ENCODE assay signal across 7 cellular contexts in the genomic region with DNA sequence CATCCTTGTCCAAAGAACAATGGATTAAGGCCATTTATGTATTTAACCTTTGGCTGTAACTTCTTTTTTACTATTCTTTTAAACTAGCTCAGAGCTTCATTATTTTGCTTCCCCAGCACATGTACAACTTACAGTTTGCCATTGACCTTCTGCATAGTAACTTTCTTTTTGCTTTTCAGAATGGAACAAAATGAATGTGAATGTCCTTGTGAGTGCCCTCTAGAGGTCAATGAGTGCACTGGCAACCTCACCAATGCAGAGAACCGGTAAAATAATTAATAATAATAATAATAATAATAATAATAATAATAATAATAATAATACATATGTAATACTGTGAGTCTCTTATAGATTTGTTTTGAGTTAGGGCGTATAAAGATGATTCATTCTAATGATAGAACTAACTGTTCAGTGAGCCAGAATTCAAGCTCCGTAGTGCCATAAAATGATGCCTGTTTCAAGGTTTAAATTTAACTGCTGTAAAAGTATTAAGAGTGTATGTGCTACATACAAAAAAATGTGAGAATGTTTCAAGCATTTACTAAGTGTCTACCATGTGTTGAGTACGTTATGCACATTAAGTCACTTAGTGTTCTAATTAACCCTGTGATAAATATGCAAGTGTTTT.
DNase-seq lines count a peak whose midpoint lies in the region; ATAC-seq and TF ChIP-seq lines count a peak whose summit lies in the region.

No MANE protein-coding gene starts in this region.

- ATAC-seq in HG03175 (IDR thresholded peaks at IDR 0.05; ENCODE audit: unreplicated experiment) (no peak), GM19397 (IDR thresholded peaks at IDR 0.05; ENCODE audit: unreplicated experiment) (no peak)

- peak; percentile 9 for DNase-seq in LHCN-M2 (ENCODE audit: low read depth)
- DNase-seq in cardiac fibroblast (ENCODE audit: low read depth in 2 of 2), result peak; percentile 51 to 56
- no peak for DNase-seq in central memory CD4-positive, alpha-beta T cell

- H3K4me2 ChIP-seq in neural cell (ENCODE audit: low read length), result no peak overlapping the region

- TF ChIP-seq CTCF in GM12873 (IDR thresholded peaks at IDR 0.05; ENCODE audit: insufficient read depth, low read depth, low read length, missing control alignments), result peak; percentile 61
- TF ChIP-seq CTCF in cardiac fibroblast (IDR thresholded peaks at IDR 0.05; ENCODE audit: low read depth, low read length), result peak; percentile 73
- TF ChIP-seq CTCF in neural cell (IDR thresholded peaks at IDR 0.05; ENCODE audit: poor library complexity, severe bottlenecking), result peak; percentile 57

- H3K9ac ChIP-seq in neural cell (ENCODE audit: low read length), result no peak overlapping the region

- H3K79me2 ChIP-seq in neural cell (replicated peaks; ENCODE audit: insufficient read depth, low read length), result no peaks in the 10 kb centered on the region

- TF ChIP-seq EP300 in neural cell (conservative IDR thresholded peaks at IDR 0.05; ENCODE audit: poor library complexity, severe bottlenecking), result no peak

- no peaks in the 10 kb centered on the region for H3K27me3 ChIP-seq in neural cell (ENCODE audit: insufficient read depth, low read depth, low read length)

- no peaks in the 10 kb centered on the region for H3K9me2 ChIP-seq in neural cell (ENCODE audit: insufficient read depth, low read length)

- peaks cover 7% of the 10 kb centered on the region for H3K36me3 ChIP-seq in neural cell (ENCODE audit: insufficient read depth, low read length)

- H3K27ac ChIP-seq in neural cell (ENCODE audit: low read length), result no peak overlapping the region

- no peaks in the 10 kb centered on the region for H3F3A ChIP-seq in neural cell (ENCODE audit: insufficient read depth, low read length, poor library complexity, severe bottlenecking)

- H3K9me3 ChIP-seq in neural cell (ENCODE audit: low read length), result no peaks in the 10 kb centered on the region

- H3K4me3 ChIP-seq in cardiac fibroblast (replicated peaks in 1 of 2; ENCODE audit: low read depth in 2 of 2, low read length in 2 of 2) (no peak overlapping the region), neural cell (ENCODE audit: low read length) (no peak overlapping the region)

- H4K20me1 ChIP-seq in neural cell (ENCODE audit: insufficient read depth), result no peaks in the 10 kb centered on the region

- H2AFZ ChIP-seq in neural cell (ENCODE audit: low read depth, low read length), result no peak overlapping the region

- peak; percentile 56 for TF ChIP-seq RAD21 in neural cell (conservative IDR thresholded peaks at IDR 0.05)

TF ChIP-seq in neural cell, 6 proteins besides CTCF, POLR2A, EP300 and RAD21:
- TF ChIP-seq MXI1 (conservative IDR thresholded peaks at IDR 0.05; ENCODE audit: poor library complexity, severe bottlenecking) (no peak), SMC3 (conservative IDR thresholded peaks at IDR 0.05; ENCODE audit: poor library complexity) (peak; percentile 67)
